8 cellular contexts compared by ENCODE assay signal in the genomic region with DNA sequence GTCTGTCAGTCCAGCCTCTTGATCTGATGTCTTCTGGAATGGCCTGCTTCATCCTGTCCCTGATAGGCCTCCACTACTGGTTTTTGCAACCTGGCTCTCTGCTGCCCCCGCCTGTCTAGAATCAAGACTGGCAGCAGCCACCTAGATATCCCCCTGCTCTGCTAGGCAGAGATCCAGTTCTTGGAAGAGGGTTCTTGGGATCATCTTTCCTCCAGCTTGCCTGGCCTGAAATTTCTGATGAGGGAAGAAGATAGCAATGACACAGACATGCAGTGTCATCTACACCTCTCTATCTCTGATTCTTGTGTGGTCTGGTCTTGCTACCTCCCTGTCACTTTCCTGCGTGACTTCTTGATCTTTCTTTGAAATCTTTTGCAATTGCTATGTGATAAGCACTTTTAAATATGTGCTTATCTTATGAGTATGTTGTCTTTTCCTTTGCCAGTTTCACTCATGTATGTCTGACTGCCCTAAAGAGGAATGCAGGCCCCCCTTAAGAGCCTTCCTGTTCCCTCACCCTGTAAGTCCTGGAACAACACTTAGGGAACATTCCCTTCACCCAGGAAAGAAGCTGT. TPM values are rescaled to one million over a fixed set of nuclear protein-coding genes. Genes with fewer than 3 reads are reported as not detected.
DNase-seq lines count a peak whose midpoint lies in the region; ATAC-seq and TF ChIP-seq lines count a peak whose summit lies in the region.

No MANE protein-coding gene starts in this region.

- peaks cover 3% of the 10 kb centered on the region for H3K36me3 ChIP-seq in effector memory CD4-positive, alpha-beta T cell (ENCODE audit: control insufficient read depth, insufficient read depth, low read length)

- ATAC-seq in GM21447 (IDR thresholded peaks at IDR 0.05; ENCODE audit: unreplicated experiment) (peak; percentile 57), HG02623 (IDR thresholded peaks at IDR 0.05; ENCODE audit: unreplicated experiment) (no peak)
- peak; percentile 74 for ATAC-seq in activated CD8-positive, alpha-beta T cell treated with anti-CD3 and anti-CD28 coated beads, Interleukin-2, amount 10 ng/mL, durations not matched to agents 7 days and 5 days

- peaks cover 53% of the 10 kb centered on the region for H3K36me3 Mint-ChIP-seq in activated CD8-positive, alpha-beta T cell treated with anti-CD3 and anti-CD28 coated beads, Interleukin-2, amount 10 ng/mL, durations not matched to agents 7 days and 5 days (ENCODE audit: low read depth)
- peaks cover 12% of the 10 kb centered on the region for H3K36me3 Mint-ChIP-seq in mesothelial cell of epicardium

- DNase-seq in AG10803 (ENCODE audit: low read depth) = peak; percentile 69
- DNase-seq in NCI-H748 treated with DMSO at 0.1 percent for 48 hours (lab: John Stamatoyannopoulos, UW) = peak; percentile 0
- peak; percentile 87 for DNase-seq in activated CD8-positive, alpha-beta T cell treated with anti-CD3 and anti-CD28 coated beads, Interleukin-2, amount 10 ng/mL, durations not matched to agents 7 days and 5 days
- peak; percentile 36 to 51 (median 42) for DNase-seq in effector memory CD4-positive, alpha-beta T cell
- DNase-seq in mesothelial cell of epicardium (ENCODE audit: low spot score in 2 of 2, unreplicated experiment in 2 of 2) = peak in 1 of 2 experiments; percentile 66
- peak; percentile 46 for DNase-seq in stimulated activated CD8-positive, alpha-beta memory T cell treated with anti-CD3 and anti-CD28 coated beads, Interleukin-7, amount 100 ng/mL, for 24 hours (ENCODE audit: low read depth)

- H3K4me1 Mint-ChIP-seq in activated CD8-positive, alpha-beta T cell treated with anti-CD3 and anti-CD28 coated beads, Interleukin-2, amount 10 ng/mL, durations not matched to agents 7 days and 5 days (ENCODE audit: low read depth) = peaks cover 85% of the 10 kb centered on the region
- H3K4me1 Mint-ChIP-seq in mesothelial cell of epicardium = peaks cover 6% of the 10 kb centered on the region

- peaks cover 42% of the 10 kb centered on the region for H3K4me1 ChIP-seq in effector memory CD4-positive, alpha-beta T cell (ENCODE audit: control insufficient read depth, insufficient read depth, low read length, poor library complexity, severe bottlenecking)

- TF ChIP-seq CTCF in AG10803 (conservative IDR thresholded peaks at IDR 0.05; ENCODE audit: low read length) (peak; percentile 81), mesothelial cell of epicardium (IDR thresholded peaks at IDR 0.05; ENCODE audit: unreplicated experiment) (peak; percentile 53)

- H3K27me3 Mint-ChIP-seq in activated CD8-positive, alpha-beta T cell treated with anti-CD3 and anti-CD28 coated beads, Interleukin-2, amount 10 ng/mL, durations not matched to agents 7 days and 5 days (ENCODE audit: low read depth) = no peaks in the 10 kb centered on the region
- no peaks in the 10 kb centered on the region for H3K27me3 Mint-ChIP-seq in mesothelial cell of epicardium (ENCODE audit: low read depth)

- no peak overlapping the region for H3K4me3 Mint-ChIP-seq in activated CD8-positive, alpha-beta T cell treated with anti-CD3 and anti-CD28 coated beads, Interleukin-2, amount 10 ng/mL, durations not matched to agents 7 days and 5 days
- H3K4me3 Mint-ChIP-seq in mesothelial cell of epicardium = no peak overlapping the region

- POLR2A ChIA-PET in activated CD8-positive, alpha-beta T cell treated with anti-CD3 and anti-CD28 coated beads, Interleukin-2, amount 10 ng/mL, durations not matched to agents 7 days and 5 days (lab: Charles Lee) = interaction anchor here (1.1 to 4.1 kb wide), 3 partner anchors 20 to 129 kb away, joined by 3 to 23 read pairs (median 3); a partner anchor contains a TSS

- CTCF ChIA-PET in activated CD8-positive, alpha-beta T cell treated with anti-CD3 and anti-CD28 coated beads, Interleukin-2, amount 10 ng/mL, durations not matched to agents 7 days and 5 days (lab: Charles Lee) = interaction anchor here (0.8 to 7.5 kb wide), 22 partner anchors 10 to 248 kb away, joined by 3 to 78 read pairs (median 5); a partner anchor contains a TSS

- H3K27ac ChIP-seq in effector memory CD4-positive, alpha-beta T cell (ENCODE audit: insufficient read depth, low read length, poor library complexity, severe bottlenecking) = no peak overlapping the region

- peak overlapping the region; percentile 88 for H3K27ac Mint-ChIP-seq in activated CD8-positive, alpha-beta T cell treated with anti-CD3 and anti-CD28 coated beads, Interleukin-2, amount 10 ng/mL, durations not matched to agents 7 days and 5 days
- peak overlapping the region; percentile 41 for H3K27ac Mint-ChIP-seq in mesothelial cell of epicardium

- H3K4me3 ChIP-seq in AG10803 (ENCODE audit: low read length) = no peak overlapping the region
- no peak overlapping the region for H3K4me3 ChIP-seq in effector memory CD4-positive, alpha-beta T cell (ENCODE audit: insufficient read depth, low read depth, low read length, poor library complexity, severe bottlenecking)

- H3K27me3 ChIP-seq in effector memory CD4-positive, alpha-beta T cell (replicated peaks; ENCODE audit: control insufficient read depth, insufficient read depth, low read length, poor library complexity, severe bottlenecking) = no peaks in the 10 kb centered on the region

- H3K9me3 Mint-ChIP-seq in activated CD8-positive, alpha-beta T cell treated with anti-CD3 and anti-CD28 coated beads, Interleukin-2, amount 10 ng/mL, durations not matched to agents 7 days and 5 days (ENCODE audit: insufficient read depth) = no peaks in the 10 kb centered on the region
- no peaks in the 10 kb centered on the region for H3K9me3 Mint-ChIP-seq in mesothelial cell of epicardium

- H3K9me3 ChIP-seq in effector memory CD4-positive, alpha-beta T cell (ENCODE audit: control insufficient read depth, low read length) = no peaks in the 10 kb centered on the region

RNA-seq across cellular contexts. Expression of a gene that starts 20.3 kb away (rescaled TPM):
- 100 to 1,000 TPM; 166 to 169 TPM for total RNA-seq in activated CD8-positive, alpha-beta T cell treated with anti-CD3 and anti-CD28 coated beads, Interleukin-2, amount 10 ng/mL, durations not matched to agents 7 days and 5 days
- total RNA-seq in mesothelial cell of epicardium = 47.3 to 51.8 TPM (median 51.3 TPM) in 3 replicates

RNA-seq across cellular contexts. Expression of a gene that starts 41.8 kb away (rescaled TPM):
- 10 to 100 TPM; 24.1 to 25.2 TPM for total RNA-seq in activated CD8-positive, alpha-beta T cell treated with anti-CD3 and anti-CD28 coated beads, Interleukin-2, amount 10 ng/mL, durations not matched to agents 7 days and 5 days
- total RNA-seq in mesothelial cell of epicardium = 18.1 to 20.8 TPM (median 19.4 TPM) in 3 replicates

RNA-seq across cellular contexts. Expression of a gene that starts 41.8 kb away (rescaled TPM):
- 10 to 100 TPM; 13.6 to 13.9 TPM for total RNA-seq in activated CD8-positive, alpha-beta T cell treated with anti-CD3 and anti-CD28 coated beads, Interleukin-2, amount 10 ng/mL, durations not matched to agents 7 days and 5 days
- 11.8 to 12.5 TPM (median 11.9 TPM) in 3 replicates for total RNA-seq in mesothelial cell of epicardium

RNA-seq across cellular contexts. Expression of a gene that starts 49.2 kb away (rescaled TPM):
- total RNA-seq in activated CD8-positive, alpha-beta T cell treated with anti-CD3 and anti-CD28 coated beads, Interleukin-2, amount 10 ng/mL, durations not matched to agents 7 days and 5 days = not detected
- total RNA-seq in mesothelial cell of epicardium = not detected in 3 replicates
